Comparison of ENCODE assay signal across 18 cellular contexts in genomic region chr20:20148774-20149173, GRCh38.
"Had no signal": no experiment of that assay in that cellular context is flagged by ENCODE, and none has a peak within 500 bp of the region (broad histone marks: within the 10 kb centered on the region; RNA-seq: fewer than 3 reads in every experiment).

No MANE protein-coding gene starts in this region.

- H3K9me3 ChIP-seq: mucosa of descending colon had no signal

- H3K27me3 ChIP-seq: dorsolateral prefrontal cortex, esophagus muscularis mucosa, heart right ventricle, left lung had no signal

- H3K27ac ChIP-seq: coronary artery, dorsolateral prefrontal cortex, esophagus muscularis mucosa, foreskin keratinocyte, heart right ventricle, left lung, lower lobe of right lung had no signal

- H3K36me3 ChIP-seq: esophagus muscularis mucosa, left lung, lower lobe of right lung had no signal

- DNase-seq: dermis blood vessel endothelial cell; dorsolateral prefrontal cortex; effector CD4-positive, alpha-beta T cell; effector memory CD4-positive, alpha-beta T cell; foreskin keratinocyte; glutamatergic neuron; head of caudate nucleus; heart right ventricle; hippocampal formation; left cardiac atrium; left lung; left ventricle myocardium superior; lower lobe of right lung; mesenchymal stem cell; mucosa of descending colon; naive B cell had no signal

- H3K4me1 ChIP-seq: esophagus muscularis mucosa, foreskin keratinocyte, heart right ventricle, left lung, lower lobe of right lung had no signal

- H3K4me3 ChIP-seq: coronary artery, dorsolateral prefrontal cortex, esophagus muscularis mucosa, heart right ventricle, left lung, lower lobe of right lung, mucosa of descending colon had no signal

- ATAC-seq: foreskin keratinocyte, heart right ventricle, left cardiac atrium, left lung, left ventricle myocardium superior, lower lobe of right lung, mucosa of descending colon had no signal
